Comparison of ENCODE assay signal across 8 cellular contexts in the genomic region with DNA sequence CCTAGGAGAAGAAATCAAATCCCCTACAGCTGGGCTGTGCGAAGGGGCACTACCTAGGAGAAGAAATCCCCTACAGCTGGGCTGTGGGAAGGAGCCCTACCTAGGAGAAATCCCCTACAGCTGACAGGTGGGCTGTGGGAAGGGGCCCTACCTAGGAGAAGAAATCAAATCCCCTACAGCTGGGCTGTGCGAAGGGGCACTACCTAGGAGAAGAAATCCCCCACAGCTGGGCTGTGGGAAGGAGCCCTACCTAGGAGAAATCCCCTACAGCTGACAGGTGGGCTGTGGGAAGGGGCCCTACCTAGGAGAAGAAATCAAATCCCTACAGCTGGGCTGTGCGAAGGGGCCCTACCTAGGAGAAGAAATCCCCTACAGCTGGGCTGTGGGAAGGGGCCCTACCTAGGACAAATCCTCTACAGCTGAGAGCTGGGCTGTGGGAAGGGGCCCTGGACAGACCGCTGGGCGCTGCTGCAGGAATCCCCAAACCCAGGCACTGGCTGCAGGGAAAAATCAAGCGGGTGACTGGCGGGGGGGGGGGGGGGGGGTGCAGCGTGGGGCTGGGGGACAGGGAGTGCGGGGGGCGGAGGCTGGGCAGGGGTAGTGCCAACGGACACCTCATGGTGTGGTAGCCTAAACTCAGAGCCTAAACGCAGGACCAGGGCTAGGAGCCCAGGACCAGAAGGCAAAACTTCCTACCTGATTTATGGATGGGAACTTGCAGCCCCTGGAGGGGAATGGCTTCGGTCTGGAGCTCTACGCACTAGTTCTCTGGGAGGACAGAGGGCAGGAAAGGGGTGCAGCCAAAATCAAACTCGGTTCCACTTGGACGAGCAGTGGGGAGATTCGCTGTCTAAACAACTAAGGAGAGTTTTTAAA. TPM values are rescaled to one million over a fixed set of nuclear protein-coding genes. Genes with fewer than 3 reads are reported as not detected.
A peak's percentile ranks its signal among the peaks of the same experiment; 100 is the strongest.
DNase-seq lines count a peak whose midpoint lies in the region; ATAC-seq and TF ChIP-seq lines count a peak whose summit lies in the region.
"Not testable (repeated sequence)": the region's sequence is repeated elsewhere in the genome, so short reads cannot be mapped to it uniquely, and the experiment has no call there.

No MANE protein-coding gene starts in this region.

- intact Hi-C loops in CD4-positive, alpha-beta memory T cell (cut with micrococcal nuclease) = loop anchor here (2.0 to 10.0 kb wide), 3 partner anchors 32 to 1052 kb away; a partner anchor contains a TSS
- intact Hi-C loops in activated T-helper 2 cell treated with anti-CD3 and anti-CD28 coated beads, Interferon-gamma antibody, Interleukin-2, Interleukin-4, amounts not matched to agents 10 μg/mL and 5 μg/mL and 100 μg/mL, durations not matched to agents 14 hours and 24 hours and 36 hours (cut with micrococcal nuclease) = loop anchor here (2.0 to 5.0 kb wide), 4 partner anchors 30 to 1054 kb away; a partner anchor contains a TSS
- intact Hi-C loops in mucosa of descending colon (cut with DNase I, micrococcal nuclease) = not testable (repeated sequence)

- H3K4me2 ChIP-seq in fibroblast of lung (ENCODE audit: extremely low read depth, insufficient read depth, low read length) = peak overlapping the region; percentile 87

- peaks cover 11 to 39% of the 10 kb centered on the region in 2 donors for H3K36me3 Mint-ChIP-seq in CD4-positive, alpha-beta memory T cell
- H3K36me3 Mint-ChIP-seq in activated T-helper 2 cell treated with anti-CD3 and anti-CD28 coated beads, Interferon-gamma antibody, Interleukin-2, Interleukin-4, amounts not matched to agents 10 μg/mL and 5 μg/mL and 100 μg/mL, durations not matched to agents 14 hours and 24 hours and 36 hours (ENCODE audit: low read depth) = peaks cover 20% of the 10 kb centered on the region
- H3K36me3 Mint-ChIP-seq in stimulated activated effector memory CD8-positive, alpha-beta T cell treated with anti-CD3 and anti-CD28 coated beads, Interleukin-12 subunit alpha, Interleukin-12 subunit beta, amount 100 ng/mL, for 72 hours = peaks cover 26% of the 10 kb centered on the region

- not testable (repeated sequence) for H3K9me3 Mint-ChIP-seq in CD4-positive, alpha-beta memory T cell; activated T-helper 2 cell treated with anti-CD3 and anti-CD28 coated beads, Interferon-gamma antibody, Interleukin-2, Interleukin-4, amounts not matched to agents 10 μg/mL and 5 μg/mL and 100 μg/mL, durations not matched to agents 14 hours and 24 hours and 36 hours; stimulated activated effector memory CD8-positive, alpha-beta T cell treated with anti-CD3 and anti-CD28 coated beads, Interleukin-12 subunit alpha, Interleukin-12 subunit beta, amount 100 ng/mL, for 72 hours

- H3K4me3 Mint-ChIP-seq in CD4-positive, alpha-beta memory T cell = peak overlapping the region; percentile 93 to 100 (median 96)
- H3K4me3 Mint-ChIP-seq in activated T-helper 2 cell treated with anti-CD3 and anti-CD28 coated beads, Interferon-gamma antibody, Interleukin-2, Interleukin-4, amounts not matched to agents 10 μg/mL and 5 μg/mL and 100 μg/mL, durations not matched to agents 14 hours and 24 hours and 36 hours (ENCODE audit: low read depth) = peak overlapping the region; percentile 89
- H3K4me3 Mint-ChIP-seq in stimulated activated effector memory CD8-positive, alpha-beta T cell treated with anti-CD3 and anti-CD28 coated beads, Interleukin-12 subunit alpha, Interleukin-12 subunit beta, amount 100 ng/mL, for 72 hours = peak overlapping the region; percentile 88

- not testable (repeated sequence) for H3K36me3 ChIP-seq in CD4-positive, alpha-beta memory T cell (ENCODE audit: insufficient read depth, low read length); fibroblast of lung (ENCODE audit: control insufficient read depth, insufficient read depth, low read length); mucosa of descending colon (ENCODE audit: low read depth)

- H3K27ac Mint-ChIP-seq in CD4-positive, alpha-beta memory T cell = peak overlapping the region; percentile 85 to 99 (median 96)
- peak overlapping the region; percentile 96 for H3K27ac Mint-ChIP-seq in activated T-helper 2 cell treated with anti-CD3 and anti-CD28 coated beads, Interferon-gamma antibody, Interleukin-2, Interleukin-4, amounts not matched to agents 10 μg/mL and 5 μg/mL and 100 μg/mL, durations not matched to agents 14 hours and 24 hours and 36 hours
- H3K27ac Mint-ChIP-seq in stimulated activated effector memory CD8-positive, alpha-beta T cell treated with anti-CD3 and anti-CD28 coated beads, Interleukin-12 subunit alpha, Interleukin-12 subunit beta, amount 100 ng/mL, for 72 hours = peak overlapping the region; percentile 96

- not testable (repeated sequence) for H3K27me3 ChIP-seq in CD4-positive, alpha-beta memory T cell (ENCODE audit: insufficient read depth, low read length); fibroblast of lung (ENCODE audit: control insufficient read depth, insufficient read depth, low read length)

- TF ChIP-seq CTCF in fibroblast of lung (conservative IDR thresholded peaks at IDR 0.05 in 1 of 2, IDR thresholded peaks at IDR 0.05 in 1 of 2; ENCODE audit: low read depth in 1 of 2, low read length in 2 of 2); mucosa of descending colon (IDR thresholded peaks at IDR 0.05): not testable (repeated sequence)

- CTCF ChIA-PET in CD4-positive, alpha-beta memory T cell (lab: Charles Lee; ENCODE audit: partially characterized antibody) = interaction anchor here (1.2 to 4.4 kb wide), 7 partner anchors 11 to 43 kb away, joined by 3 to 42 read pairs (median 8); no protein-coding TSS in a partner anchor

- peak overlapping the region; percentile 47 for H3K9ac ChIP-seq in fibroblast of lung (ENCODE audit: insufficient read depth, low read length)

- ATAC-seq in GM19452 (IDR thresholded peaks at IDR 0.05; ENCODE audit: unreplicated experiment) (peak; percentile 9), HG03039 (IDR thresholded peaks at IDR 0.05; ENCODE audit: unreplicated experiment) (peak; percentile 25), mucosa of descending colon (peak; percentile 17)
- ATAC-seq in stimulated activated effector memory CD8-positive, alpha-beta T cell treated with anti-CD3 and anti-CD28 coated beads, Interleukin-12 subunit alpha, Interleukin-12 subunit beta, amount 100 ng/mL, for 72 hours = peak; percentile 32

- DNase-seq in CD4-positive, alpha-beta memory T cell = peak in 1 of 5 donors; percentile 43
- peak; percentile 71 for DNase-seq in NCI-H82 (lab: John Stamatoyannopoulos, UW)
- not testable (repeated sequence) for DNase-seq in activated T-helper 2 cell treated with anti-CD3 and anti-CD28 coated beads, Interferon-gamma antibody, Interleukin-2, Interleukin-4, amounts not matched to agents 10 μg/mL and 5 μg/mL and 100 μg/mL, durations not matched to agents 14 hours and 24 hours and 36 hours (ENCODE audit: low spot score); fibroblast of lung (ENCODE audit: low read depth in 2 of 2); mucosa of descending colon; stimulated activated effector memory CD8-positive, alpha-beta T cell treated with anti-CD3 and anti-CD28 coated beads, Interleukin-12 subunit alpha, Interleukin-12 subunit beta, amount 100 ng/mL, for 72 hours (ENCODE audit: low spot score in 2 of 2)

- POLR2A ChIA-PET in CD4-positive, alpha-beta memory T cell (lab: Charles Lee; ENCODE audit: partially characterized antibody) = interaction anchor here (1.3 to 2.2 kb wide), 4 partner anchors 8 to 1054 kb away, joined by 4 to 15 read pairs (median 5); a partner anchor contains a TSS

- peaks cover 40% of the 10 kb centered on the region for H3K4me1 ChIP-seq in CD4-positive, alpha-beta memory T cell (ENCODE audit: insufficient read depth, low read length)
- H3K4me1 ChIP-seq in fibroblast of lung (ENCODE audit: control insufficient read depth, extremely low read depth, insufficient read depth, low read length) (peaks cover 12% of the 10 kb centered on the region), mucosa of descending colon (ENCODE audit: low read depth) (peaks cover 17% of the 10 kb centered on the region)

- peaks cover 34 to 50% (median 44%) of the 10 kb centered on the region in 4 donors for H3K4me1 Mint-ChIP-seq in CD4-positive, alpha-beta memory T cell
- peaks cover 35% of the 10 kb centered on the region for H3K4me1 Mint-ChIP-seq in activated T-helper 2 cell treated with anti-CD3 and anti-CD28 coated beads, Interferon-gamma antibody, Interleukin-2, Interleukin-4, amounts not matched to agents 10 μg/mL and 5 μg/mL and 100 μg/mL, durations not matched to agents 14 hours and 24 hours and 36 hours (ENCODE audit: low read depth)
- H3K4me1 Mint-ChIP-seq in stimulated activated effector memory CD8-positive, alpha-beta T cell treated with anti-CD3 and anti-CD28 coated beads, Interleukin-12 subunit alpha, Interleukin-12 subunit beta, amount 100 ng/mL, for 72 hours = peaks cover 39% of the 10 kb centered on the region

- H3K79me2 ChIP-seq in fibroblast of lung (ENCODE audit: control insufficient read depth, insufficient read depth, low read length) = peaks cover 26% of the 10 kb centered on the region

- peak overlapping the region; percentile 88 to 89 for H3K4me3 ChIP-seq in CD4-positive, alpha-beta memory T cell (ENCODE audit: low read length in 2 of 2)
- H3K4me3 ChIP-seq in fibroblast of lung (replicated peaks in 1 of 4; ENCODE audit: control extremely low read depth in 1 of 4, insufficient read depth in 1 of 4, low read depth in 3 of 4, low read length in 4 of 4) = peak overlapping the region; percentile 87 to 98 (median 93)
- peak overlapping the region; percentile 54 for H3K4me3 ChIP-seq in mucosa of descending colon

- H3K27ac ChIP-seq in CD4-positive, alpha-beta memory T cell (ENCODE audit: low read depth, low read length) = peak overlapping the region; percentile 75
- peak overlapping the region; percentile 98 for H3K27ac ChIP-seq in fibroblast of lung (ENCODE audit: insufficient read depth, low read length)

- peak overlapping the region; percentile 91 for H2AFZ ChIP-seq in fibroblast of lung (ENCODE audit: low read length)

- H3K9me3 ChIP-seq in CD4-positive, alpha-beta memory T cell (ENCODE audit: control insufficient read depth in 1 of 2, low read length in 2 of 2); fibroblast of lung (ENCODE audit: control insufficient read depth, insufficient read depth, low read depth, low read length); mucosa of descending colon: not testable (repeated sequence)

- H4K20me1 ChIP-seq in fibroblast of lung (ENCODE audit: control insufficient read depth, extremely low read depth, insufficient read depth, low read length) = not testable (repeated sequence)

- not testable (repeated sequence) for H3K27me3 Mint-ChIP-seq in CD4-positive, alpha-beta memory T cell; activated T-helper 2 cell treated with anti-CD3 and anti-CD28 coated beads, Interferon-gamma antibody, Interleukin-2, Interleukin-4, amounts not matched to agents 10 μg/mL and 5 μg/mL and 100 μg/mL, durations not matched to agents 14 hours and 24 hours and 36 hours (ENCODE audit: low read depth)

RNA-seq across cellular contexts. Expression of a gene that starts 0.5 kb away (rescaled TPM):
- 10 to 100 TPM; 18.4 to 19.1 TPM for total RNA-seq in CD4-positive, alpha-beta memory T cell
- polyA plus RNA-seq in CD4-positive, alpha-beta memory T cell = 10 to 100 TPM; 55.6 to 66.9 TPM
- total RNA-seq in activated T-helper 2 cell treated with anti-CD3 and anti-CD28 coated beads, Interferon-gamma antibody, Interleukin-2, Interleukin-4, amounts not matched to agents 10 μg/mL and 5 μg/mL and 100 μg/mL, durations not matched to agents 14 hours and 24 hours and 36 hours = 21.3 and 22.7 TPM in 2 replicates
- 36.0 and 50.2 TPM in 2 replicates for total RNA-seq in fibroblast of lung
- 79.3 and 85.9 TPM in 2 replicates for polyA plus RNA-seq in fibroblast of lung
- 33.1 and 38.6 TPM in 2 replicates for polyA plus RNA-seq in fibroblast of lung (2012)
- 9.3 and 10.7 TPM in 2 replicates for polyA minus RNA-seq in fibroblast of lung (ENCODE audit: low replicate concordance)
- total RNA-seq in mucosa of descending colon = 10 to 100 TPM; 14.2 to 20.4 (median 14.4) TPM

RNA-seq across cellular contexts. Expression of a gene that starts 0.6 kb away (rescaled TPM):
- 10 to 100 TPM; 17.0 to 19.9 TPM for total RNA-seq in CD4-positive, alpha-beta memory T cell
- 10 to 100 TPM in 1 of 2 donors, 1 to 10 TPM in 1; 7.3 to 12.9 TPM for polyA plus RNA-seq in CD4-positive, alpha-beta memory T cell
- total RNA-seq in activated T-helper 2 cell treated with anti-CD3 and anti-CD28 coated beads, Interferon-gamma antibody, Interleukin-2, Interleukin-4, amounts not matched to agents 10 μg/mL and 5 μg/mL and 100 μg/mL, durations not matched to agents 14 hours and 24 hours and 36 hours = 32.6 and 36.2 TPM in 2 replicates
- total RNA-seq in fibroblast of lung = 15.9 and 16.8 TPM in 2 replicates
- 22.6 and 23.7 TPM in 2 replicates for polyA plus RNA-seq in fibroblast of lung
- 17.3 and 18.0 TPM in 2 replicates for polyA plus RNA-seq in fibroblast of lung (2012)
- 2.4 and 13.2 TPM in 2 replicates for polyA minus RNA-seq in fibroblast of lung (ENCODE audit: low replicate concordance)
- total RNA-seq in mucosa of descending colon = 10 to 100 TPM in 2 of 3 donors, 1 to 10 TPM in 1; 8.3 to 24.0 (median 12.8) TPM

RNA-seq across cellular contexts. Expression of a gene that starts 58.7 kb away (rescaled TPM):
- total RNA-seq in CD4-positive, alpha-beta memory T cell = not detected
- polyA plus RNA-seq in CD4-positive, alpha-beta memory T cell = not detected
- not detected in 2 replicates for total RNA-seq in activated T-helper 2 cell treated with anti-CD3 and anti-CD28 coated beads, Interferon-gamma antibody, Interleukin-2, Interleukin-4, amounts not matched to agents 10 μg/mL and 5 μg/mL and 100 μg/mL, durations not matched to agents 14 hours and 24 hours and 36 hours
- total RNA-seq in fibroblast of lung (under 0.01 and 0.17 TPM in 2 replicates), mucosa of descending colon (under 1 TPM; 0.06 to 0.51 (median 0.14) TPM)
- polyA plus RNA-seq in fibroblast of lung = not detected in 2 replicates
- polyA plus RNA-seq in fibroblast of lung (2012) = not detected in 2 replicates
- polyA minus RNA-seq in fibroblast of lung (ENCODE audit: low replicate concordance) = not detected in 2 replicates
